Comparison of ENCODE assay signal across 21 cellular contexts in genomic region chr9:130421154-130421801, GRCh38. TPM values are rescaled to one million over a fixed set of nuclear protein-coding genes. Genes with fewer than 3 reads are reported as not detected.
DNase-seq lines count a peak whose midpoint lies in the region; ATAC-seq, FAIRE-seq and TF ChIP-seq lines count a peak whose summit lies in the region.
"Had no signal": no experiment of that assay in that cellular context is flagged by ENCODE, and none has a peak within 500 bp of the region (broad histone marks: within the 10 kb centered on the region; RNA-seq: fewer than 3 reads in every experiment).

No MANE protein-coding gene starts in this region.

- FAIRE-seq in astrocyte (lab: Jason Lieb, UNC): no peak

- TF ChIP-seq CTCF in astrocyte (IDR thresholded peaks at IDR 0.05; ENCODE audit: insufficient read depth, low read depth, low read length): no peak
- no peak for TF ChIP-seq CTCF in neural crest cell (conservative IDR thresholded peaks at IDR 0.05)

- H3K4me2 ChIP-seq in BLaER1 (peak overlapping the region; percentile 46), astrocyte (ENCODE audit: low read length) (peak overlapping the region; percentile 45)
- H3K4me2 ChIP-seq: PC-9 had no signal

- no peak for ATAC-seq in left colon
- ATAC-seq: left cardiac atrium, natural killer cell had no signal

- H3K36me3 Mint-ChIP-seq in astrocyte (ENCODE audit: low read depth, unreplicated experiment): peaks cover 6% of the 10 kb centered on the region
- no peaks in the 10 kb centered on the region for H3K36me3 Mint-ChIP-seq in neural crest cell (ENCODE audit: low read depth)
- H3K36me3 Mint-ChIP-seq: CD8-positive, alpha-beta memory T cell; mesothelial cell of epicardium; natural killer cell had no signal

- H3K4me3 ChIP-seq in BLaER1 (no peak overlapping the region), HUES48 (ENCODE audit: low read depth, low read length) (no peak overlapping the region), astrocyte (ENCODE audit: insufficient read depth, low read depth, low read length) (no peak overlapping the region)
- H3K4me3 ChIP-seq: breast epithelium, PC-9, suprapubic skin, uterus had no signal

- H3K4me1 Mint-ChIP-seq in astrocyte (ENCODE audit: low read depth, unreplicated experiment): no peaks in the 10 kb centered on the region
- peaks cover 6% of the 10 kb centered on the region for H3K4me1 Mint-ChIP-seq in neural crest cell
- H3K4me1 Mint-ChIP-seq: CD8-positive, alpha-beta memory T cell; natural killer cell had no signal

- no peak overlapping the region; the same call in 1 of the 2 replicates for H3K9ac ChIP-seq in BLaER1
- H3K9ac ChIP-seq in HUES48 (ENCODE audit: low read depth, low read length): no peak overlapping the region
- no peak overlapping the region for H3K9ac ChIP-seq in astrocyte (ENCODE audit: low read length)

- no peaks in the 10 kb centered on the region for H4K20me1 ChIP-seq in BLaER1
- H4K20me1 ChIP-seq in astrocyte (ENCODE audit: insufficient read depth, low read length): no peaks in the 10 kb centered on the region

- H3K79me2 ChIP-seq in astrocyte (ENCODE audit: insufficient read depth, low read length): no peaks in the 10 kb centered on the region

- H2AFZ ChIP-seq in astrocyte (ENCODE audit: low read depth, low read length): no peak overlapping the region
- H2AFZ ChIP-seq: PC-9 had no signal

- H3K27me3 Mint-ChIP-seq in astrocyte (ENCODE audit: low read depth, unreplicated experiment) (peaks cover 29% of the 10 kb centered on the region), neural crest cell (ENCODE audit: low read depth) (peaks cover 12% of the 10 kb centered on the region)

- no peaks in the 10 kb centered on the region for H3K9me3 ChIP-seq in BLaER1
- 0 out of 2 replicates have a peak, but pooled peaks cover 4% of the 10 kb centered on the region for H3K9me3 ChIP-seq in HUES48 (ENCODE audit: control insufficient read depth, insufficient read depth, low read length)
- no peaks in the 10 kb centered on the region for H3K9me3 ChIP-seq in astrocyte (ENCODE audit: insufficient read depth, low read depth, low read length)
- H3K9me3 ChIP-seq: breast epithelium, suprapubic skin, uterus had no signal

- H3K4me3 Mint-ChIP-seq in astrocyte (ENCODE audit: unreplicated experiment) (no peak overlapping the region), neural crest cell (no peak overlapping the region)
- H3K4me3 Mint-ChIP-seq: CD8-positive, alpha-beta memory T cell; HFFc6; mesothelial cell of epicardium; natural killer cell; T-helper 2 cell treated with Interferon-gamma antibody and Interleukin-4, amounts not matched to agents 5 μg/mL and 100 μg/mL, for 36 hours had no signal

- H3K27me3 ChIP-seq in BLaER1 (no peaks in the 10 kb centered on the region), HUES48 (ENCODE audit: control insufficient read depth, insufficient read depth, low read length) (no peaks in the 10 kb centered on the region), astrocyte (ENCODE audit: insufficient read depth, low read length) (no peaks in the 10 kb centered on the region)
- H3K27me3 ChIP-seq: breast epithelium, uterus had no signal

- H3K36me3 ChIP-seq in BLaER1 (no peaks in the 10 kb centered on the region), HUES48 (ENCODE audit: control insufficient read depth, insufficient read depth, low read length) (no peaks in the 10 kb centered on the region), astrocyte (ENCODE audit: insufficient read depth, low read length) (no peaks in the 10 kb centered on the region)
- H3K36me3 ChIP-seq: breast epithelium, suprapubic skin, uterus had no signal

- H3K27ac Mint-ChIP-seq in astrocyte (ENCODE audit: unreplicated experiment): no peak overlapping the region
- H3K27ac Mint-ChIP-seq in neural crest cell (ENCODE audit: unreplicated experiment): peak overlapping the region; percentile 12
- H3K27ac Mint-ChIP-seq: CD8-positive, alpha-beta memory T cell; HFFc6; mesothelial cell of epicardium; natural killer cell; T-helper 2 cell treated with Interferon-gamma antibody and Interleukin-4, amounts not matched to agents 5 μg/mL and 100 μg/mL, for 36 hours had no signal

- peak overlapping the region; percentile 34; the same call in 1 of the 2 replicates for H3K27ac ChIP-seq in BLaER1
- H3K27ac ChIP-seq in HUES48 (ENCODE audit: low read depth, low read length): peak overlapping the region; percentile 74
- no peak overlapping the region for H3K27ac ChIP-seq in astrocyte (ENCODE audit: low read depth, low read length)
- H3K27ac ChIP-seq: breast epithelium, PC-9, suprapubic skin, uterus had no signal

- intact Hi-C loops in left colon (cut with DNase I, micrococcal nuclease): loop anchor here in 1 of 2 donors (10.0 kb wide), 1 partner anchor 56 kb away; no protein-coding TSS in a partner anchor

- H3K9me3 Mint-ChIP-seq in astrocyte (ENCODE audit: unreplicated experiment) (no peaks in the 10 kb centered on the region), neural crest cell (no peaks in the 10 kb centered on the region)
- H3K9me3 Mint-ChIP-seq: CD8-positive, alpha-beta memory T cell; natural killer cell; T-helper 2 cell treated with Interferon-gamma antibody and Interleukin-4, amounts not matched to agents 5 μg/mL and 100 μg/mL, for 36 hours had no signal

- H3K4me1 ChIP-seq in BLaER1 (peaks cover 57% of the 10 kb centered on the region), HUES48 (ENCODE audit: control insufficient read depth, insufficient read depth, low read length) (peaks cover 8% of the 10 kb centered on the region), astrocyte (ENCODE audit: insufficient read depth, low read length) (peaks cover 19% of the 10 kb centered on the region)
- H3K4me1 ChIP-seq: breast epithelium, uterus had no signal

- DNase-seq in astrocyte (ENCODE audit: low read depth): no peak
- DNase-seq in neural crest cell (ENCODE audit: low read depth, low spot score): no peak
- DNase-seq in NCI-H1092 (lab: John Stamatoyannopoulos, UW): no peak
- no peak for DNase-seq in kidney glomerular epithelial cell (lab: John Stamatoyannopoulos, UW)
- DNase-seq in glomerular visceral epithelial cell (ENCODE audit: extremely low spot score): no peak
- DNase-seq in left colon: no peak
- DNase-seq: activated gamma-delta T cell; CD8-positive, alpha-beta memory T cell; KG1; left cardiac atrium; natural killer cell; NCI-H1930; PC-9; uterus had no signal

RNA-seq across cellular contexts. Expression of gene ASS1, which starts 23.5 kb away (rescaled TPM):
- total RNA-seq in astrocyte: 117 and 182 TPM in 2 replicates
- total RNA-seq in neural crest cell: 4.0 and 4.5 TPM in 2 replicates
- total RNA-seq in left colon: 100 to 1,000 TPM; 264 to 515 TPM

Comparison
In these comparisons a context has a peak if more than half of its experiments do, and no peak if none do; other contexts are left out.
1. RNA of gene ASS1, which starts 23.5 kb away (total RNA-seq): 264 to 515 TPM in left colon and 117 to 182 TPM in astrocyte; 4.0 to 4.5 TPM in neural crest cell; every median in the first group is over 10 times any median in the second.